In genomic region chr1:201778279-201779023, GRCh38 we compare ENCODE assay signal across 15 cellular contexts. TPM values are rescaled to one million over a fixed set of nuclear protein-coding genes. Genes with fewer than 3 reads are reported as not detected.
DNase-seq lines count a peak whose midpoint lies in the region; ATAC-seq, FAIRE-seq and TF ChIP-seq lines count a peak whose summit lies in the region.
"Had no signal": no experiment of that assay in that cellular context is flagged by ENCODE, and none has a peak within 500 bp of the region (broad histone marks: within the 10 kb centered on the region; RNA-seq: fewer than 3 reads in every experiment).

No MANE protein-coding gene starts in this region.

- 54% methylated on average over 4 of the region's 4 CpGs for WGBS in A549 (ENCODE audit: missing lambda C conversion rate)

- H3K27ac ChIP-seq in A549 (no peak overlapping the region), left ventricle myocardium inferior (replicated peaks) (peak overlapping the region; percentile 78)

- FAIRE-seq in A549 (lab: Jason Lieb, UNC): no peak
- FAIRE-seq: D721Med, islet of Langerhans had no signal

- intact Hi-C loops in left ventricle myocardium inferior (cut with micrococcal nuclease) (no loop called here), sciatic nerve (cut with DNase I) (no loop called here)

- H3K4me1 Mint-ChIP-seq in brain: peaks cover 21% of the 10 kb centered on the region
- H3K4me1 Mint-ChIP-seq: activated naive CD8-positive, alpha-beta T cell treated with anti-CD3 and anti-CD28 coated beads, Interleukin-2, amount 10 ng/mL, durations not matched to agents 7 days and 5 days; naive thymus-derived CD8-positive, alpha-beta T cell; stimulated activated naive CD8-positive, alpha-beta T cell treated with anti-CD3 and anti-CD28 coated beads, Interleukin-15, amount 100 ng/mL, for 72 hours had no signal

- in situ Hi-C loops in G401 (cut with HindIII; ENCODE audit: low sequenced_read_pairs): loop anchor here (25.0 kb wide), 1 partner anchor 241 kb away; the partner anchor contains the start of gene NAV1

- DNase-seq in A549 (ENCODE audit: low read depth in 1 of 2, low spot score in 1 of 2) (no peak), left ventricle myocardium inferior (no peak), sciatic nerve (ENCODE audit: low spot score) (no peak), G401 (ENCODE audit: low spot score) (no peak), NAMALWA (ENCODE audit: low spot score) (no peak)
- no peak for DNase-seq in activated CD8-positive, alpha-beta memory T cell treated with anti-CD3 and anti-CD28 coated beads, Interleukin-2, amount 50 U/mL, for 48 hours
- no peak for DNase-seq in stimulated activated CD4-positive, alpha-beta T cell treated with anti-CD3 and anti-CD28 coated beads, Interleukin-2, amount 100 ng/mL, for 48 hours
- DNase-seq: activated naive CD8-positive, alpha-beta T cell treated with anti-CD3 and anti-CD28 coated beads, Interleukin-2, amount 10 ng/mL, durations not matched to agents 7 days and 5 days; cortex of kidney; naive thymus-derived CD8-positive, alpha-beta T cell; NCI-H2227 treated with DMSO at 0.1 percent for 48 hours; stimulated activated naive CD8-positive, alpha-beta T cell treated with anti-CD3 and anti-CD28 coated beads, Interleukin-15, amount 100 ng/mL, for 72 hours had no signal

- peaks cover 44% of the 10 kb centered on the region for H3K36me3 ChIP-seq in left ventricle myocardium inferior

- no peak overlapping the region for H3K4me2 ChIP-seq in A549

- no peak for TF ChIP-seq POLR2A in A549 (IDR thresholded peaks at IDR 0.05; ENCODE audit: low read length)

- H3K4me1 ChIP-seq in A549 (peaks cover 13% of the 10 kb centered on the region; the same call in 2 of the 3 replicates), left ventricle myocardium inferior (peaks cover 100% of the 10 kb centered on the region)

- H3K9me3 ChIP-seq in A549 (no peaks in the 10 kb centered on the region), left ventricle myocardium inferior (replicated peaks) (no peaks in the 10 kb centered on the region)

- no peaks in the 10 kb centered on the region for H3K27me3 Mint-ChIP-seq in brain
- H3K27me3 Mint-ChIP-seq: naive thymus-derived CD8-positive, alpha-beta T cell; stimulated activated naive CD8-positive, alpha-beta T cell treated with anti-CD3 and anti-CD28 coated beads, Interleukin-15, amount 100 ng/mL, for 72 hours had no signal

- no peak for TF ChIP-seq CTCF in A549 (IDR thresholded peaks at IDR 0.05)
- TF ChIP-seq CTCF in brain (conservative IDR thresholded peaks at IDR 0.05): no peak
- TF ChIP-seq CTCF in left ventricle myocardium inferior (IDR thresholded peaks at IDR 0.05; ENCODE audit: borderline replicate concordance): no peak

- no peak for TF ChIP-seq EP300 in A549 (IDR thresholded peaks at IDR 0.05)

- TF ChIP-seq RAD21 in A549 (conservative IDR thresholded peaks at IDR 0.05 in 1 of 2, IDR thresholded peaks at IDR 0.05 in 1 of 2): no peak

- CTCF ChIA-PET in A549 (lab: Yijun Ruan, JAX): interaction anchor here (1.0 to 24.4 kb wide), 7 partner anchors 11 to 247 kb away, joined by 3 to 903 read pairs (median 7); no protein-coding TSS in a partner anchor

- no peaks in the 10 kb centered on the region for H3K27me3 ChIP-seq in left ventricle myocardium inferior (ENCODE audit: low read depth)

- H3K9me3 Mint-ChIP-seq in brain: peaks cover 0 to 3% (median 0%) of the 10 kb centered on the region in 5 experiments
- H3K9me3 Mint-ChIP-seq: activated naive CD8-positive, alpha-beta T cell treated with anti-CD3 and anti-CD28 coated beads, Interleukin-2, amount 10 ng/mL, durations not matched to agents 7 days and 5 days; naive thymus-derived CD8-positive, alpha-beta T cell; stimulated activated naive CD8-positive, alpha-beta T cell treated with anti-CD3 and anti-CD28 coated beads, Interleukin-15, amount 100 ng/mL, for 72 hours had no signal

- ATAC-seq in A549: no peak
- peak; percentile 73 for ATAC-seq in sciatic nerve
- ATAC-seq: naive thymus-derived CD8-positive, alpha-beta T cell; stimulated activated naive CD8-positive, alpha-beta T cell treated with anti-CD3 and anti-CD28 coated beads, Interleukin-15, amount 100 ng/mL, for 72 hours had no signal

- H3K27ac Mint-ChIP-seq in brain: peak overlapping the region in 3 of 5 experiments; percentile 9 to 85 (median 61)
- H3K27ac Mint-ChIP-seq: activated naive CD8-positive, alpha-beta T cell treated with anti-CD3 and anti-CD28 coated beads, Interleukin-2, amount 10 ng/mL, durations not matched to agents 7 days and 5 days; stimulated activated naive CD8-positive, alpha-beta T cell treated with anti-CD3 and anti-CD28 coated beads, Interleukin-15, amount 100 ng/mL, for 72 hours had no signal

- H3K4me3 Mint-ChIP-seq in brain: peak overlapping the region in 1 of 5 experiments; percentile 22
- H3K4me3 Mint-ChIP-seq: activated naive CD8-positive, alpha-beta T cell treated with anti-CD3 and anti-CD28 coated beads, Interleukin-2, amount 10 ng/mL, durations not matched to agents 7 days and 5 days; naive thymus-derived CD8-positive, alpha-beta T cell; stimulated activated naive CD8-positive, alpha-beta T cell treated with anti-CD3 and anti-CD28 coated beads, Interleukin-15, amount 100 ng/mL, for 72 hours had no signal

- no peak overlapping the region for H3K4me3 ChIP-seq in A549
- no peak overlapping the region for H3K4me3 ChIP-seq in left ventricle myocardium inferior

- POLR2A ChIA-PET in A549 (lab: Yijun Ruan, JAX): no interaction called here

- peaks cover 52% of the 10 kb centered on the region for H3K36me3 Mint-ChIP-seq in brain
- H3K36me3 Mint-ChIP-seq: activated naive CD8-positive, alpha-beta T cell treated with anti-CD3 and anti-CD28 coated beads, Interleukin-2, amount 10 ng/mL, durations not matched to agents 7 days and 5 days had no signal

TF ChIP-seq in A549, 52 proteins besides CTCF, POLR2A, EP300 and RAD21:
- no peak for TF ChIP-seq ESRRA (IDR thresholded peaks at IDR 0.05; ENCODE audit: borderline replicate concordance, low read length)
- TF ChIP-seq GATA3 (IDR thresholded peaks at IDR 0.05; ENCODE audit: borderline replicate concordance): peak; percentile 30; the same call in 1 of the 2 replicates
- no peak for TF ChIP-seq SREBF2 (IDR thresholded peaks at IDR 0.05)

RNA-seq across cellular contexts. Expression of gene IPO9, which starts 50.5 kb away (rescaled TPM):
- polyA plus RNA-seq in A549 (2011; rRNA removed) (72.3 and 77.5 TPM in 2 replicates), A549 (2017; fragmentation: RNase III; extraction: RNeasy Plus Mini Kit Qiagen cat#74134 plus additional on column Dnase treatment) (40.0 to 40.3 TPM (median 40.1 TPM) in 3 replicates), brain (ENCODE audit: insufficient read depth, low read depth, low replicate concordance) (108 TPM)
- 29.5 and 40.1 TPM in 2 replicates for polyA plus RNA-seq in A549 (2012; cell fraction: cytosol; rRNA removed)
- polyA plus RNA-seq in A549 (2012; cell fraction: nucleus; rRNA removed): 37.5 and 45.8 TPM in 2 replicates
- polyA minus RNA-seq in A549 (2011; rRNA and poly(A)+ RNA removed): 53.3 and 53.9 TPM in 2 replicates
- total RNA-seq in left ventricle myocardium inferior (20.1 TPM), sciatic nerve (33.0 TPM)
- total RNA-seq in G401 (2014; rRNA removed; shearing (Covaris generic)): 22.9 and 32.7 TPM in 2 replicates
